ENCODE assay signal across 8 cellular contexts in the genomic region with DNA sequence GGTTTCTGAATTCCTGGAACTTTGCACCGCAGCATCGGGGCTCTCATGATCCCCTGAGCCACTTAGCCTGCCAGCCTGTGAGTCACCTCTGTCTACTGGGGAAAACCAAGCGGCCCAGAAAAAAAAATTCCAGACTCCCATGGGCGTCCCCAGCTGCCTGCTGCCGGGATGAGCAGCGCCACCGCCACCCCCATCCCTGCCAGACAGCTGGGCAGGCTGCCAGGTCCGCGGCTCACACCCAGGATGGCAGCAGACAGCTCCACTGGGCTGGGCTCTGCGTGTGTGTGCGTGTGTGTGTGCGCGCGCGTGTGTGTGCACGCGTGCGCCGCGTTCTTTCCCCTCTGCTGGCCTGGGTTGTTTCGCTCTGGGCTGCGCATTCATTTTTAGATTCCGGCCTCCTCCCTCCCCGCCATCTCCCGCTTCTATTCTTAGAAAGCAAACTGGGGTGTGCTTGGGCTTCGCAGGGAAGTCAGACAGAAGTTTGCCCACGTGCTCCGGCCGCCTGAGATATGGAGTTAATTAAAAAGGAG. TPM values are rescaled to one million over a fixed set of nuclear protein-coding genes. Genes with fewer than 3 reads are reported as not detected.
A peak's percentile ranks its signal among the peaks of the same experiment; 100 is the strongest.
DNase-seq lines count a peak whose midpoint lies in the region; ATAC-seq, FAIRE-seq and TF ChIP-seq lines count a peak whose summit lies in the region.

No MANE protein-coding gene starts in this region.

- H3K27me3 ChIP-seq in ovary (no peaks in the 10 kb centered on the region), thoracic aorta (replicated peaks; ENCODE audit: insufficient read depth) (no peaks in the 10 kb centered on the region)

- intact Hi-C loops in ovary (cut with DNase I) = no loop called here

- H3K4me3 ChIP-seq in ovary (peak overlapping the region; percentile 19), thoracic aorta (peak overlapping the region; percentile 72)

- H3K4me1 ChIP-seq in ovary (ENCODE audit: insufficient read depth) = peaks cover 9% of the 10 kb centered on the region
- H3K4me1 ChIP-seq in thoracic aorta (ENCODE audit: control insufficient read depth in 1 of 2, low read depth in 2 of 2) = peaks cover 16 to 18% of the 10 kb centered on the region in 2 donors

- no peak for TF ChIP-seq POLR2A in ovary (IDR thresholded peaks at IDR 0.05)

- POLR2A ChIA-PET in WTC11 (lab: Charles Lee) = no interaction called here

- no peak overlapping the region for H3K27ac Mint-ChIP-seq in WTC11

- peaks cover 18% of the 10 kb centered on the region for H3K4me1 Mint-ChIP-seq in WTC11

- H3K36me3 ChIP-seq in ovary = no peaks in the 10 kb centered on the region
- H3K36me3 ChIP-seq in thoracic aorta = no peaks in the 10 kb centered on the region

- FAIRE-seq in RCC 7860 (lab: Jason Lieb, UNC) = peak; percentile 93

- H3K27ac ChIP-seq in ovary (peak overlapping the region in 1 of 2 donors; percentile 33), thoracic aorta (peak overlapping the region; percentile 94 to 97)

- ATAC-seq in HG03460 (IDR thresholded peaks at IDR 0.05; ENCODE audit: unreplicated experiment) (peak; percentile 55), thoracic aorta (ENCODE audit: insufficient number of reproducible peaks, low FRiP score, low read depth) (peak; percentile 96), WTC11 (no peak)

- H3K27me3 Mint-ChIP-seq in WTC11 (ENCODE audit: low read depth) = no peaks in the 10 kb centered on the region

- no peaks in the 10 kb centered on the region for H3K36me3 Mint-ChIP-seq in WTC11

- no peak overlapping the region for H3K4me3 Mint-ChIP-seq in WTC11

- WGBS in ovary, 3 donors = 1 to 2% (median 1%) methylated on average over 29 of the region's 29 CpGs

- DNase-seq in DMS153 (lab: John Stamatoyannopoulos, UW) = peak; percentile 79
- DNase-seq in RCC 7860 (ENCODE audit: low spot score) = peak; percentile 99
- DNase-seq in activated effector memory CD4-positive, alpha-beta T cell treated with Interleukin-2 at 50 U/mL for 16 hours = peak; percentile 21
- DNase-seq in foreskin melanocyte = peak; percentile 67
- DNase-seq in ovary = peak; percentile 54 to 80 (median 75)
- peak; percentile 89 for DNase-seq in thoracic aorta (ENCODE audit: low spot score)
- no peak for DNase-seq in WTC11 (ENCODE audit: low spot score)

- H3K9me3 ChIP-seq in ovary = no peaks in the 10 kb centered on the region
- no peaks in the 10 kb centered on the region for H3K9me3 ChIP-seq in thoracic aorta

- TF ChIP-seq CTCF in ovary (IDR thresholded peaks at IDR 0.05) = no peak
- no peak for TF ChIP-seq CTCF in thoracic aorta (IDR thresholded peaks at IDR 0.05)
- no peak for TF ChIP-seq CTCF in WTC11 (IDR thresholded peaks at IDR 0.05)

- CTCF ChIA-PET in WTC11 (lab: Charles Lee) = interaction anchor here (1.2 kb wide), 1 partner anchor 12 kb away, joined by 4 read pairs; no protein-coding TSS in a partner anchor

- TF ChIP-seq EP300 in ovary (IDR thresholded peaks at IDR 0.05) = no peak

- H3K9me3 Mint-ChIP-seq in WTC11 = no peaks in the 10 kb centered on the region

TF ChIP-seq in WTC11, 78 proteins besides CTCF, POLR2A, EP300 and RAD21:
- TF ChIP-seq ZNF219 (CRISPR knock-in tag; IDR thresholded peaks at IDR 0.05; ENCODE audit: borderline replicate concordance) = no peak
- TF ChIP-seq RORB (CRISPR knock-in tag; IDR thresholded peaks at IDR 0.05) = no peak
- TF ChIP-seq CREB1 (CRISPR knock-in tag; IDR thresholded peaks at IDR 0.05) = no peak

RNA-seq across cellular contexts. Expression of gene PMEPA1, which starts 38.9 kb away (rescaled TPM):
- total RNA-seq in ovary (10 to 100 TPM in 5 of 7 donors, 1 to 10 TPM in 2; 2.7 to 73.4 (median 17.6) TPM), thoracic aorta (100 to 1,000 TPM in 1 of 2 donors, 10 to 100 TPM in 1; 68.4 to 104 TPM), WTC11 (2021) (29.8 to 40.6 TPM (median 31.0 TPM) in 3 replicates)
- 10 to 100 TPM; 14.6 to 28.5 TPM for polyA plus RNA-seq in ovary
